ENCODE assay signal across 10 cellular contexts in genomic region chr1:27496604-27497155, GRCh38. TPM values are rescaled to one million over a fixed set of nuclear protein-coding genes. Genes with fewer than 3 reads are reported as not detected.
DNase-seq lines count a peak whose midpoint lies in the region; ATAC-seq and TF ChIP-seq lines count a peak whose summit lies in the region.
"Had no signal": no experiment of that assay in that cellular context is flagged by ENCODE, and none has a peak within 500 bp of the region (broad histone marks: within the 10 kb centered on the region; RNA-seq: fewer than 3 reads in every experiment).

No MANE protein-coding gene starts in this region.

- ATAC-seq in left ventricle myocardium superior (peak; percentile 32), sciatic nerve (peak; percentile 70), HG02870 (IDR thresholded peaks at IDR 0.05; ENCODE audit: unreplicated experiment) (no peak), HG03469 (IDR thresholded peaks at IDR 0.05; ENCODE audit: unreplicated experiment) (no peak), GM18502 (IDR thresholded peaks at IDR 0.05; ENCODE audit: poor library complexity, unreplicated experiment) (no peak)

- H3K36me3 ChIP-seq in adipocyte (ENCODE audit: control insufficient read depth, insufficient read depth, low read length, severe bottlenecking), result no peaks in the 10 kb centered on the region

- no peaks in the 10 kb centered on the region for H3K9me3 Mint-ChIP-seq in HFFc6
- H3K9me3 Mint-ChIP-seq: activated naive CD4-positive, alpha-beta T cell treated with anti-CD3 and anti-CD28 coated beads for 36 hours had no signal

- H3K4me1 ChIP-seq in adipocyte (ENCODE audit: control insufficient read depth, insufficient read depth, low read length), result peaks cover 14% of the 10 kb centered on the region

- no peak overlapping the region for H3K27ac Mint-ChIP-seq in HFFc6
- H3K27ac Mint-ChIP-seq: activated naive CD4-positive, alpha-beta T cell treated with anti-CD3 and anti-CD28 coated beads for 36 hours had no signal

- DNase-seq in HFFc6, result no peak
- DNase-seq in adipocyte (ENCODE audit: low read depth), result peak; percentile 22
- DNase-seq in left ventricle myocardium superior, result peak; percentile 66
- DNase-seq in sciatic nerve (ENCODE audit: low spot score), result peak; percentile 76
- DNase-seq in Kasumi-1 (lab: John Stamatoyannopoulos, UW), result no peak
- DNase-seq: activated naive CD4-positive, alpha-beta T cell treated with anti-CD3 and anti-CD28 coated beads for 36 hours had no signal

- H3K9me3 ChIP-seq in adipocyte (ENCODE audit: control insufficient read depth, low read length), result no peaks in the 10 kb centered on the region

- no peaks in the 10 kb centered on the region; the same call in 1 of the 2 replicates for H3K27me3 Mint-ChIP-seq in HFFc6 (ENCODE audit: insufficient read depth)

- peak overlapping the region; percentile 22; the same call in 1 of the 2 replicates for H3K4me3 Mint-ChIP-seq in HFFc6
- H3K4me3 Mint-ChIP-seq: activated naive CD4-positive, alpha-beta T cell treated with anti-CD3 and anti-CD28 coated beads for 36 hours had no signal

- H3K27me3 ChIP-seq in adipocyte (replicated peaks; ENCODE audit: control insufficient read depth, insufficient read depth, low read length), result no peaks in the 10 kb centered on the region

- H3K9ac ChIP-seq in adipocyte (ENCODE audit: low read length), result peak overlapping the region; percentile 72

- H3K4me1 Mint-ChIP-seq in HFFc6 (ENCODE audit: low read depth), result peaks cover 6% of the 10 kb centered on the region; the same call in 1 of the 2 replicates

- no peaks in the 10 kb centered on the region for H3K36me3 Mint-ChIP-seq in HFFc6 (ENCODE audit: low read depth)

- intact Hi-C loops in left ventricle myocardium superior (cut with micrococcal nuclease), result no loop called here
- intact Hi-C loops in sciatic nerve (cut with DNase I), result loop anchor here (5.0 to 10.0 kb wide), 2 partner anchors 41 to 98 kb away; no protein-coding TSS in a partner anchor

- TF ChIP-seq CTCF in HFFc6 (IDR thresholded peaks at IDR 0.05), result peak; percentile 44; the same call in 1 of the 2 replicates

- peak overlapping the region; percentile 56 for H3K4me3 ChIP-seq in adipocyte (ENCODE audit: low read length)
- H3K4me3 ChIP-seq: SK-N-MC had no signal

RNA-seq across cellular contexts. Expression of gene WASF2, which starts 6.7 kb away (rescaled TPM):
- total RNA-seq in HFFc6 (2021; fragmentation: NEBNext Ultra II Directional; extraction: Animal tissue kit (Norgen Biotek cat#: 25700)), result 10 to 100 TPM; 84.4 to 99.7 (median 93.1) TPM
- 59.1 TPM for total RNA-seq in left ventricle myocardium superior
- total RNA-seq in sciatic nerve, result 183 TPM

Comparison
In these comparisons a context has a peak if more than half of its experiments do, and no peak if none do; other contexts are left out.
1. DNase-seq: peak in adipocyte (single experiment), left ventricle myocardium superior (single experiment) and sciatic nerve (single experiment); none in HFFc6 (single experiment) and Kasumi-1 (0 of 2).
2. ATAC-seq: peak in left ventricle myocardium superior (single experiment) and sciatic nerve (single experiment); none in HG02870 (single experiment), HG03469 (single experiment) and GM18502 (single experiment).